Comparison of ENCODE assay signal across 8 cellular contexts in genomic region chr12:122892724-122893123, GRCh38. TPM values are rescaled to one million over a fixed set of nuclear protein-coding genes. Genes with fewer than 3 reads are reported as not detected.
DNase-seq lines count a peak whose midpoint lies in the region; ATAC-seq and TF ChIP-seq lines count a peak whose summit lies in the region.
"Not testable (repeated sequence)": the region's sequence is repeated elsewhere in the genome, so short reads cannot be mapped to it uniquely, and the experiment has no call there.

No MANE protein-coding gene starts in this region.

- H3K27ac Mint-ChIP-seq in CD8-positive, alpha-beta memory T cell, result peak overlapping the region in 2 of 8 donors; percentile 30 to 70
- H3K27ac Mint-ChIP-seq in effector memory CD8-positive, alpha-beta T cell, result peak overlapping the region in 1 of 2 donors; percentile 41
- H3K27ac Mint-ChIP-seq in naive thymus-derived CD4-positive, alpha-beta T cell, result peak overlapping the region in 3 of 9 donors; percentile 28 to 41 (median 38)

- peaks cover 79 to 95% (median 95%) of the 10 kb centered on the region in 3 donors for H3K4me1 Mint-ChIP-seq in CD8-positive, alpha-beta memory T cell
- H3K4me1 Mint-ChIP-seq in effector memory CD8-positive, alpha-beta T cell (ENCODE audit: low read depth in 2 of 2), result peaks cover 62 to 86% of the 10 kb centered on the region in 2 donors
- peaks cover 76 to 96% (median 86%) of the 10 kb centered on the region in 7 donors for H3K4me1 Mint-ChIP-seq in naive thymus-derived CD4-positive, alpha-beta T cell

- not testable (repeated sequence) for H3K27me3 ChIP-seq in CD8-positive, alpha-beta memory T cell (ENCODE audit: insufficient read depth, low read length, poor library complexity, severe bottlenecking); adrenal gland; naive thymus-derived CD4-positive, alpha-beta T cell (ENCODE audit: control insufficient read depth in 2 of 2, insufficient read depth in 2 of 2, low read length in 2 of 2); psoas muscle (ENCODE audit: insufficient read depth in 3 of 3, low read length in 2 of 3); tibial nerve
- H3K27me3 ChIP-seq in iPS-18a (ENCODE audit: control insufficient read depth, insufficient read depth, low read length), result peaks cover 60% of the 10 kb centered on the region

- not testable (repeated sequence) for TF ChIP-seq EP300 in tibial nerve (IDR thresholded peaks at IDR 0.05)

- H3K36me3 Mint-ChIP-seq in CD8-positive, alpha-beta memory T cell, result peaks cover 0 to 29% (median 0%) of the 10 kb centered on the region in 3 donors
- peaks cover 58% of the 10 kb centered on the region for H3K36me3 Mint-ChIP-seq in effector memory CD8-positive, alpha-beta T cell (ENCODE audit: insufficient read depth)
- peaks cover 0 to 32% (median 0%) of the 10 kb centered on the region in 5 donors for H3K36me3 Mint-ChIP-seq in naive thymus-derived CD4-positive, alpha-beta T cell

- not testable (repeated sequence) for ATAC-seq in effector memory CD8-positive, alpha-beta T cell (replicated peaks); naive thymus-derived CD4-positive, alpha-beta T cell; psoas muscle

- TF ChIP-seq CTCF in NB4 (IDR thresholded peaks at IDR 0.05; ENCODE audit: low read depth, low read length); adrenal gland (IDR thresholded peaks at IDR 0.05); psoas muscle (IDR thresholded peaks at IDR 0.05); tibial nerve (IDR thresholded peaks at IDR 0.05): not testable (repeated sequence)

- not testable (repeated sequence) for H3K9me3 ChIP-seq in CD8-positive, alpha-beta memory T cell (ENCODE audit: low read length); adrenal gland (replicated peaks in 1 of 3); iPS-18a (ENCODE audit: control insufficient read depth, low read depth, low read length); naive thymus-derived CD4-positive, alpha-beta T cell (ENCODE audit: control insufficient read depth in 2 of 3, low read length in 3 of 3); psoas muscle; tibial nerve

- not testable (repeated sequence) for DNase-seq in CD8-positive, alpha-beta memory T cell; NB4 (ENCODE audit: low read depth); adrenal gland; effector memory CD8-positive, alpha-beta T cell; naive thymus-derived CD4-positive, alpha-beta T cell; psoas muscle; tibial nerve (ENCODE audit: low spot score in 2 of 2)

- CTCF ChIA-PET in CD8-positive, alpha-beta memory T cell (lab: Charles Lee), result interaction anchor here (1.7 to 6.7 kb wide), 3 partner anchors 10 to 32 kb away, joined by 5 to 43 read pairs (median 5); no protein-coding TSS in a partner anchor
- CTCF ChIA-PET in naive thymus-derived CD4-positive, alpha-beta T cell (lab: Charles Lee), result interaction anchor here (0.8 to 1.5 kb wide), 2 partner anchors 15 to 28 kb away, joined by 3 to 5 read pairs; no protein-coding TSS in a partner anchor

- not testable (repeated sequence) for H3K9ac ChIP-seq in iPS-18a (ENCODE audit: low read length)

- TF ChIP-seq POLR2A in NB4 (IDR thresholded peaks at IDR 0.05; ENCODE audit: extremely low read depth, insufficient read length); adrenal gland (IDR thresholded peaks at IDR 0.05); tibial nerve (IDR thresholded peaks at IDR 0.05): not testable (repeated sequence)

- not testable (repeated sequence) for H3K27ac ChIP-seq in CD8-positive, alpha-beta memory T cell (ENCODE audit: low read depth, low read length); iPS-18a (ENCODE audit: low read length); naive thymus-derived CD4-positive, alpha-beta T cell (ENCODE audit: low read depth, low read length); psoas muscle
- peak overlapping the region in 3 of 5 donors; percentile 6 to 82 (median 63) for H3K27ac ChIP-seq in adrenal gland
- H3K27ac ChIP-seq in tibial nerve, result peak overlapping the region; percentile 20 to 98 (median 72)

- intact Hi-C loops in adrenal gland (cut with DNase I); psoas muscle (cut with DNase I): not testable (repeated sequence)
- intact Hi-C loops in naive thymus-derived CD4-positive, alpha-beta T cell (cut with micrococcal nuclease), result loop anchor here (10.0 kb wide), 2 partner anchors 342 to 368 kb away; partner anchors contain the start of genes KNTC1 (in 1 of the 2), MPHOSPH9 (in 1 of the 2), MTRFR (in 1 of the 2) and RSRC2 (in 1 of the 2)

- POLR2A ChIA-PET in CD8-positive, alpha-beta memory T cell (lab: Charles Lee), result interaction anchor here (0.5 kb wide), 1 partner anchor 100 kb away, joined by 3 read pairs; no protein-coding TSS in a partner anchor
- POLR2A ChIA-PET in naive thymus-derived CD4-positive, alpha-beta T cell (lab: Charles Lee), result interaction anchor here (7.2 kb wide), 1 partner anchor 11 kb away, joined by 66 read pairs; no protein-coding TSS in a partner anchor

- peak overlapping the region in 4 of 7 donors; percentile 43 to 83 (median 56) for H3K4me3 Mint-ChIP-seq in CD8-positive, alpha-beta memory T cell
- H3K4me3 Mint-ChIP-seq in effector memory CD8-positive, alpha-beta T cell, result peak overlapping the region; percentile 12 to 38
- H3K4me3 Mint-ChIP-seq in naive thymus-derived CD4-positive, alpha-beta T cell, result peak overlapping the region in 7 of 10 donors; percentile 8 to 49 (median 30)

- H3K4me3 ChIP-seq in CD8-positive, alpha-beta memory T cell (ENCODE audit: low read length); adrenal gland; naive thymus-derived CD4-positive, alpha-beta T cell (ENCODE audit: low read length); tibial nerve: not testable (repeated sequence)
- peak overlapping the region; percentile 23 for H3K4me3 ChIP-seq in NB4 (ENCODE audit: low read depth, low read length)
- H3K4me3 ChIP-seq in iPS-18a (ENCODE audit: low read length), result peak overlapping the region; percentile 34
- H3K4me3 ChIP-seq in psoas muscle, result peak overlapping the region; percentile 33

- H3K36me3 ChIP-seq in CD8-positive, alpha-beta memory T cell (ENCODE audit: insufficient read depth, low read length); adrenal gland (replicated peaks in 1 of 2); iPS-18a (ENCODE audit: control insufficient read depth, low read depth, low read length); naive thymus-derived CD4-positive, alpha-beta T cell (ENCODE audit: control insufficient read depth in 2 of 3, insufficient read depth in 3 of 3, low read length in 3 of 3); psoas muscle (ENCODE audit: insufficient read depth in 1 of 2, low read depth in 1 of 2); tibial nerve: not testable (repeated sequence)

- H3K4me1 ChIP-seq in CD8-positive, alpha-beta memory T cell (ENCODE audit: insufficient read depth, low read length), result peaks cover 93% of the 10 kb centered on the region
- peaks cover 67 to 73% of the 10 kb centered on the region in 2 donors for H3K4me1 ChIP-seq in adrenal gland (replicated peaks in 1 of 2)
- peaks cover 28% of the 10 kb centered on the region for H3K4me1 ChIP-seq in iPS-18a (ENCODE audit: control insufficient read depth, low read depth, low read length)
- H3K4me1 ChIP-seq in naive thymus-derived CD4-positive, alpha-beta T cell (ENCODE audit: control insufficient read depth in 2 of 2, insufficient read depth in 2 of 2, low read length in 2 of 2), result peaks cover 60 to 71% of the 10 kb centered on the region in 2 donors
- H3K4me1 ChIP-seq in psoas muscle, result peaks cover 62% of the 10 kb centered on the region
- peaks cover 0 to 79% (median 66%) of the 10 kb centered on the region in 4 donors for H3K4me1 ChIP-seq in tibial nerve

- not testable (repeated sequence) for H3K9me3 Mint-ChIP-seq in CD8-positive, alpha-beta memory T cell; effector memory CD8-positive, alpha-beta T cell; naive thymus-derived CD4-positive, alpha-beta T cell

- WGBS in adrenal gland, 4 donors, result 92 to 96% (median 95%) methylated on average over 9 of the region's 9 CpGs
- 95 to 96% (median 95%) methylated on average over 9 of the region's 9 CpGs for WGBS in psoas muscle, 3 donors
- WGBS in tibial nerve, 2 donors, result 79 to 85% methylated on average over 9 of the region's 9 CpGs

- H3K27me3 Mint-ChIP-seq in CD8-positive, alpha-beta memory T cell; effector memory CD8-positive, alpha-beta T cell: not testable (repeated sequence)
- H3K27me3 Mint-ChIP-seq in naive thymus-derived CD4-positive, alpha-beta T cell, result peaks cover 0 to 13% (median 0%) of the 10 kb centered on the region in 5 donors

RNA-seq across cellular contexts. Expression of gene VPS37B, which starts 3.2 kb away (rescaled TPM):
- total RNA-seq in CD8-positive, alpha-beta memory T cell, result 10 to 100 TPM; 19.3 to 19.9 TPM
- 30.6 TPM for polyA plus RNA-seq in CD8-positive, alpha-beta memory T cell
- 10 to 100 TPM; 21.8 to 46.1 (median 30.7) TPM for total RNA-seq in adrenal gland
- polyA plus RNA-seq in adrenal gland, result 10 to 100 TPM; 11.0 to 52.4 (median 25.7) TPM
- 100 to 1,000 TPM in 1 of 5 experiments, 10 to 100 TPM in 4; 25.3 to 101 (median 30.1) TPM for total RNA-seq in naive thymus-derived CD4-positive, alpha-beta T cell
- 10 to 100 TPM; 16.5 to 16.9 TPM for polyA plus RNA-seq in naive thymus-derived CD4-positive, alpha-beta T cell
- total RNA-seq in psoas muscle, result 10 to 100 TPM in 2 of 4 donors, 1 to 10 TPM in 2; 8.9 to 11.1 (median 9.9) TPM
- 1 to 10 TPM; 3.2 to 7.7 (median 5.9) TPM for polyA plus RNA-seq in psoas muscle
- 10 to 100 TPM; 24.5 to 28.4 (median 25.8) TPM for total RNA-seq in tibial nerve

RNA-seq across cellular contexts. Expression of gene HIP1R, which starts 57.5 kb away (rescaled TPM):
- total RNA-seq in CD8-positive, alpha-beta memory T cell, result 10 to 100 TPM; 23.8 to 27.2 TPM
- 12.5 TPM for polyA plus RNA-seq in CD8-positive, alpha-beta memory T cell
- 100 to 1,000 TPM in 1 of 8 donors, 10 to 100 TPM in 7; 32.2 to 107 (median 41.3) TPM for total RNA-seq in adrenal gland
- 10 to 100 TPM; 21.6 to 70.9 (median 57.5) TPM for polyA plus RNA-seq in adrenal gland
- 100 to 1,000 TPM in 3 of 5 experiments, 10 to 100 TPM in 2; 25.8 to 162 (median 111) TPM for total RNA-seq in naive thymus-derived CD4-positive, alpha-beta T cell
- polyA plus RNA-seq in naive thymus-derived CD4-positive, alpha-beta T cell, result 10 to 100 TPM in 1 of 2 donors, 1 to 10 TPM in 1; 7.0 to 25.3 TPM
- 10 to 100 TPM in 2 of 4 donors, 1 to 10 TPM in 2; 6.2 to 13.4 (median 9.7) TPM for total RNA-seq in psoas muscle
- polyA plus RNA-seq in psoas muscle, result 10 to 100 TPM in 1 of 3 donors, 1 to 10 TPM in 2; 4.5 to 17.6 (median 8.0) TPM
- 10 to 100 TPM; 10.3 to 22.5 (median 16.9) TPM for total RNA-seq in tibial nerve
